12 cellular contexts compared by ENCODE assay signal in genomic region chr10:92990615-92991014, GRCh38.
DNase-seq lines count a peak whose midpoint lies in the region; ATAC-seq and TF ChIP-seq lines count a peak whose summit lies in the region.
"Had no signal": no experiment of that assay in that cellular context is flagged by ENCODE, and none has a peak within 500 bp of the region (broad histone marks: within the 10 kb centered on the region; RNA-seq: fewer than 3 reads in every experiment).

No MANE protein-coding gene starts in this region.

- peaks cover 18% of the 10 kb centered on the region for H3K4me1 Mint-ChIP-seq in activated T-helper 2 cell treated with anti-CD3 and anti-CD28 coated beads, Interferon-gamma antibody, Interleukin-2, Interleukin-4, amounts not matched to agents 10 μg/mL and 5 μg/mL and 100 μg/mL, durations not matched to agents 14 hours and 24 hours and 36 hours (ENCODE audit: low read depth)

- no peaks in the 10 kb centered on the region for H3K36me3 Mint-ChIP-seq in activated T-helper 2 cell treated with anti-CD3 and anti-CD28 coated beads, Interferon-gamma antibody, Interleukin-2, Interleukin-4, amounts not matched to agents 10 μg/mL and 5 μg/mL and 100 μg/mL, durations not matched to agents 14 hours and 24 hours and 36 hours (ENCODE audit: low read depth)

- intact Hi-C loops in activated T-helper 2 cell treated with anti-CD3 and anti-CD28 coated beads, Interferon-gamma antibody, Interleukin-2, Interleukin-4, amounts not matched to agents 10 μg/mL and 5 μg/mL and 100 μg/mL, durations not matched to agents 14 hours and 24 hours and 36 hours (cut with micrococcal nuclease), result no loop called here
- intact Hi-C loops in aorta (cut with DNase I) (no loop called here), body of pancreas (cut with DNase I) (no loop called here), breast epithelium (cut with DNase I; ENCODE audit: low total_unique reads) (no loop called here)

- H3K27ac Mint-ChIP-seq in activated T-helper 2 cell treated with anti-CD3 and anti-CD28 coated beads, Interferon-gamma antibody, Interleukin-2, Interleukin-4, amounts not matched to agents 10 μg/mL and 5 μg/mL and 100 μg/mL, durations not matched to agents 14 hours and 24 hours and 36 hours, result peak overlapping the region; percentile 15
- H3K27ac Mint-ChIP-seq: T-cell had no signal

- H3K36me3 ChIP-seq in aorta (ENCODE audit: control insufficient read depth in 1 of 2, insufficient read depth in 2 of 2, low read length in 1 of 2), result no peaks in the 10 kb centered on the region
- no peaks in the 10 kb centered on the region for H3K36me3 ChIP-seq in body of pancreas (replicated peaks in 1 of 2; ENCODE audit: insufficient read depth in 1 of 2, low read depth in 2 of 2)
- peaks cover 3% of the 10 kb centered on the region for H3K36me3 ChIP-seq in breast epithelium
- H3K36me3 ChIP-seq: left lung had no signal

- no peaks in the 10 kb centered on the region for H3K4me1 ChIP-seq in aorta (ENCODE audit: control insufficient read depth in 1 of 2, insufficient read depth in 2 of 2, low read length in 2 of 2)
- no peaks in the 10 kb centered on the region for H3K4me1 ChIP-seq in body of pancreas
- H3K4me1 ChIP-seq in breast epithelium, result no peaks in the 10 kb centered on the region
- H3K4me1 ChIP-seq: left lung had no signal

- 17 to 19% methylated on average over 1 of the region's 1 CpG for WGBS in aorta, 2 donors
- 77 to 84% methylated on average over 1 of the region's 1 CpG for WGBS in body of pancreas, 2 donors

- no peak for TF ChIP-seq POLR2A in body of pancreas (IDR thresholded peaks at IDR 0.05)
- TF ChIP-seq POLR2A in breast epithelium (IDR thresholded peaks at IDR 0.05), result no peak

- no peaks in the 10 kb centered on the region for H3K27me3 Mint-ChIP-seq in activated T-helper 2 cell treated with anti-CD3 and anti-CD28 coated beads, Interferon-gamma antibody, Interleukin-2, Interleukin-4, amounts not matched to agents 10 μg/mL and 5 μg/mL and 100 μg/mL, durations not matched to agents 14 hours and 24 hours and 36 hours (ENCODE audit: low read depth)
- H3K27me3 Mint-ChIP-seq: T-cell had no signal

- H3K4me3 ChIP-seq in aorta (ENCODE audit: low read length in 2 of 2) (no peak overlapping the region), body of pancreas (no peak overlapping the region), breast epithelium (no peak overlapping the region)
- H3K4me3 ChIP-seq: left lung had no signal

- H3K9me3 ChIP-seq in aorta (ENCODE audit: control insufficient read depth, low read length) (no peaks in the 10 kb centered on the region), body of pancreas (no peaks in the 10 kb centered on the region), breast epithelium (no peaks in the 10 kb centered on the region)
- H3K9me3 ChIP-seq: left lung had no signal

- no peak overlapping the region for H3K4me3 Mint-ChIP-seq in activated T-helper 2 cell treated with anti-CD3 and anti-CD28 coated beads, Interferon-gamma antibody, Interleukin-2, Interleukin-4, amounts not matched to agents 10 μg/mL and 5 μg/mL and 100 μg/mL, durations not matched to agents 14 hours and 24 hours and 36 hours (ENCODE audit: low read depth)
- H3K4me3 Mint-ChIP-seq: T-cell had no signal

- no peaks in the 10 kb centered on the region for H3K27me3 ChIP-seq in aorta (ENCODE audit: control insufficient read depth in 1 of 2, insufficient read depth in 2 of 2, low read length in 1 of 2)
- no peaks in the 10 kb centered on the region for H3K27me3 ChIP-seq in body of pancreas
- H3K27me3 ChIP-seq in breast epithelium, result no peaks in the 10 kb centered on the region
- H3K27me3 ChIP-seq: left lung had no signal

- peak; percentile 1 to 2 for DNase-seq in activated CD4-positive, alpha-beta T cell treated with anti-CD3 and anti-CD28 coated beads for 4 hours
- DNase-seq in activated CD4-positive, alpha-beta T cell treated with anti-CD3 and anti-CD28 coated beads, Interleukin-2, amount 50 U/mL, for 4 hours, result no peak
- DNase-seq in activated T-helper 2 cell treated with anti-CD3 and anti-CD28 coated beads, Interferon-gamma antibody, Interleukin-2, Interleukin-4, amounts not matched to agents 10 μg/mL and 5 μg/mL and 100 μg/mL, durations not matched to agents 14 hours and 24 hours and 36 hours (ENCODE audit: low spot score), result no peak
- peak; percentile 11 for DNase-seq in stimulated activated CD4-positive, alpha-beta T cell treated with anti-CD3 and anti-CD28 coated beads, Interleukin-2, amount 100 ng/mL, for 4 hours (ENCODE audit: low read depth)
- DNase-seq in aorta (no peak), body of pancreas (no peak), breast epithelium (ENCODE audit: low spot score in 2 of 2) (no peak)
- DNase-seq: amniotic stem cell, left lung, NCI-H510A, T-cell had no signal

- TF ChIP-seq CTCF in body of pancreas (IDR thresholded peaks at IDR 0.05) (no peak), breast epithelium (IDR thresholded peaks at IDR 0.05) (no peak)

- H3K27ac ChIP-seq in aorta (ENCODE audit: low read depth in 1 of 2, low read length in 2 of 2), result no peak overlapping the region
- H3K27ac ChIP-seq in body of pancreas, result no peak overlapping the region
- H3K27ac ChIP-seq in breast epithelium, result no peak overlapping the region
- H3K27ac ChIP-seq: left lung had no signal

- no peaks in the 10 kb centered on the region for H3K9me3 Mint-ChIP-seq in activated T-helper 2 cell treated with anti-CD3 and anti-CD28 coated beads, Interferon-gamma antibody, Interleukin-2, Interleukin-4, amounts not matched to agents 10 μg/mL and 5 μg/mL and 100 μg/mL, durations not matched to agents 14 hours and 24 hours and 36 hours
- H3K9me3 Mint-ChIP-seq: T-cell had no signal

- ATAC-seq in HG03159 (IDR thresholded peaks at IDR 0.05; ENCODE audit: unreplicated experiment), result peak; percentile 62
- no peak for ATAC-seq in aorta (ENCODE audit: low FRiP score)
- no peak for ATAC-seq in body of pancreas
- ATAC-seq: left lung, T-cell had no signal

Comparison
In these comparisons a context has a peak if more than half of its experiments do, and no peak if none do; other contexts are left out.
1. DNase-seq: peak in activated CD4-positive, alpha-beta T cell treated with anti-CD3 and anti-CD28 coated beads for 4 hours (2 of 2) and stimulated activated CD4-positive, alpha-beta T cell treated with anti-CD3 and anti-CD28 coated beads, Interleukin-2, amount 100 ng/mL, for 4 hours (single experiment); none in activated CD4-positive, alpha-beta T cell treated with anti-CD3 and anti-CD28 coated beads, Interleukin-2, amount 50 U/mL, for 4 hours (0 of 2), activated T-helper 2 cell treated with anti-CD3 and anti-CD28 coated beads, Interferon-gamma antibody, Interleukin-2, Interleukin-4, amounts not matched to agents 10 μg/mL and 5 μg/mL and 100 μg/mL, durations not matched to agents 14 hours and 24 hours and 36 hours (single experiment), aorta (0 of 2), body of pancreas (0 of 4) and breast epithelium (0 of 2).